In the genomic region with DNA sequence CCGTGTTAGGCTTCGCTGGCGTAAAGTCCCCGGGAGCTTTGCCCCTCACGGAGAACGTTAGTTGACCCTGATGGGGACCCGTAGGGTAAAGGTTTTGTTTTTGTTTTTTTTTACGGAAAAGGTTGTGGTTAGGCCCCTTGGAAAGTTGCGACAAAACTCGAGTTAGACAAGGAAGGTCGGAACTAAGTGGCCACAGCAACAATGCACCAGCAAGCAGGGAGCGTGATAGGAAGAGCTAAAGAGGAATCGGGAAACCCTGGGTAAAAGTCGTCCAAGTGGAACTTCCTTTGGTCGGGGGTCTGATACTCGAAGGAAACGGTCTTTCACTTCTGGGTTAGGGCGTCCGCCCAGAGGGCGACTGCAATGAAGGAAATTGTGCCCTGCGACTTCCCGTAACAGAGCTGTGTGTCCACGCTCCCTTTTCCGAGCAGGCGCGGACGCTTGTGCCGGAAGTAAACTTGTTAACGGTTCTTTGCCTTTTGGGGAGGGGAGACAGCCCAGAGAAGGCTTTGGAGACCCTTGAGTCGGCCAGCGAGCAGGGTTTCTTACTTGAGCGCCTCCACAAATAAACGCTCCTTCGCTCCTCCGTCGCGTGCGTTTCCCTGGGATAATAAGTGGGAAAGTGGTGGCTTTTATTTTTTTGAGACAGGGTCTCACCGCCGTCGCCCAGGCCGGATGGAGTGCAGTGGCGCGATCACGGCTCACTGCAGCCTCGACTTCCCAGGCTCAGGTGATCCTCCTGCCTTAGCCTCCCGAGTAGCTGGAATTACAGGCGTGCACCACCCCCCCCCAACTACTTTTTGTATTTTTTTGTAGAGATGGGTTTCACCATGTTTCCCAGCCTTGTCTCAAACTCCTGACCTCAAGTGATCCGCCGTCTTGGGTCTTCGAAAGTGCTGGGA, we compare ENCODE assay signal across 1 cellular context.
A peak's percentile ranks its signal among the peaks of the same experiment; 100 is the strongest.
TF ChIP-seq lines count a peak whose summit lies in the region.

No MANE protein-coding gene starts in this region.

TF ChIP-seq in HepG2, 621 proteins besides CTCF, POLR2A, EP300 and RAD21 (continued from another document and continues in another):
- TF ChIP-seq DR1 (CRISPR knock-in tag; IDR thresholded peaks at IDR 0.05) (peak; percentile 54; the same call in 1 of the 2 replicates), YEATS4 (CRISPR knock-in tag; IDR thresholded peaks at IDR 0.05; ENCODE audit: borderline replicate concordance) (peak; percentile 85), ZNF430 (CRISPR knock-in tag; IDR thresholded peaks at IDR 0.05) (peak; percentile 10; the same call in 1 of the 2 replicates), ZNF609 (CRISPR knock-in tag; IDR thresholded peaks at IDR 0.05; ENCODE audit: borderline replicate concordance) (peak; percentile 16; the same call in 1 of the 2 replicates), ATF7 (IDR thresholded peaks at IDR 0.05) (no peak), ATF7 (CRISPR knock-in tag; IDR thresholded peaks at IDR 0.05) (peak; percentile 10; the same call in 1 of the 2 replicates), XBP1 (CRISPR knock-in tag; IDR thresholded peaks at IDR 0.05) (peak; percentile 89; the same call in 1 of the 2 replicates), ZNF30 (CRISPR knock-in tag; IDR thresholded peaks at IDR 0.05) (peak; percentile 57; the same call in 1 of the 2 replicates), ZSCAN31 (CRISPR knock-in tag; IDR thresholded peaks at IDR 0.05; ENCODE audit: low read depth) (peak; percentile 99), CEBPG (CRISPR knock-in tag; IDR thresholded peaks at IDR 0.05) (no peak; the same call in none of the 2 replicates), HCFC1 (IDR thresholded peaks at IDR 0.05; ENCODE audit: low read depth, low read length) (peak; percentile 55; the same call in 1 of the 2 replicates), ZNF251 (CRISPR knock-in tag; IDR thresholded peaks at IDR 0.05) (no peak), ZNF337 (CRISPR knock-in tag; IDR thresholded peaks at IDR 0.05; ENCODE audit: borderline replicate concordance, low read depth) (no peak), CBX5 (CRISPR knock-in tag; IDR thresholded peaks at IDR 0.05; ENCODE audit: borderline replicate concordance) (peak; percentile 87), ZNF761 (CRISPR knock-in tag; conservative IDR thresholded peaks at IDR 0.05) (peak; percentile 54; the same call in 1 of the 2 replicates), ZNF709 (CRISPR knock-in tag; IDR thresholded peaks at IDR 0.05) (peak; percentile 82), AHR (CRISPR knock-in tag; IDR thresholded peaks at IDR 0.05) (peak; percentile 20; the same call in 1 of the 2 replicates), ETS1 (CRISPR knock-in tag; IDR thresholded peaks at IDR 0.05) (0 out of 2 replicates have a peak, but pooled peaks have one; percentile 61), HNRNPK (IDR thresholded peaks at IDR 0.05; ENCODE audit: low read depth, low read length, poor library complexity, severe bottlenecking) (no peak), ZNF282 (IDR thresholded peaks at IDR 0.05; ENCODE audit: partially characterized antibody) (no peak), NR3C1 (CRISPR knock-in tag; IDR thresholded peaks at IDR 0.05) (no peak), ZFX (CRISPR knock-in tag; IDR thresholded peaks at IDR 0.05; ENCODE audit: low read depth) (peak; percentile 93), ZBTB3 (CRISPR knock-in tag; IDR thresholded peaks at IDR 0.05; ENCODE audit: borderline replicate concordance, low read depth) (peak; percentile 80; the same call in 1 of the 2 replicates), HNRNPLL (IDR thresholded peaks at IDR 0.05; ENCODE audit: low read depth, low read length, poor library complexity, severe bottlenecking) (peak; percentile 1), ZNF205 (CRISPR knock-in tag; IDR thresholded peaks at IDR 0.05) (peak; percentile 82), ZNF546 (CRISPR knock-in tag; conservative IDR thresholded peaks at IDR 0.05) (no peak), WIZ (CRISPR knock-in tag; IDR thresholded peaks at IDR 0.05) (no peak), HHEX (CRISPR knock-in tag; IDR thresholded peaks at IDR 0.05) (no peak), ZBTB8A (CRISPR knock-in tag; IDR thresholded peaks at IDR 0.05; ENCODE audit: borderline replicate concordance, low read depth) (peak; percentile 90), ATF6 (CRISPR knock-in tag; conservative IDR thresholded peaks at IDR 0.05) (peak; percentile 76; the same call in 1 of the 2 replicates), ASH2L (IDR thresholded peaks at IDR 0.05; ENCODE audit: insufficient read length, low read depth, low read length) (peak; percentile 97), MEF2D (CRISPR knock-in tag; IDR thresholded peaks at IDR 0.05) (peak; percentile 76; the same call in 1 of the 2 replicates), ZBTB38 (CRISPR knock-in tag; IDR thresholded peaks at IDR 0.05) (no peak), GZF1 (CRISPR knock-in tag; IDR thresholded peaks at IDR 0.05) (peak; percentile 62), HOXA7 (CRISPR knock-in tag; IDR thresholded peaks at IDR 0.05) (no peak), HNF4A (CRISPR knock-in tag; IDR thresholded peaks at IDR 0.05) (peak; percentile 83), ZNF850 (CRISPR knock-in tag; conservative IDR thresholded peaks at IDR 0.05) (peak; percentile 17; the same call in 1 of the 2 replicates), ZFY (CRISPR knock-in tag; IDR thresholded peaks at IDR 0.05) (peak; percentile 95), ZNF264 (CRISPR knock-in tag; IDR thresholded peaks at IDR 0.05) (peak; percentile 84)
- TF ChIP-seq, protein P1, sequence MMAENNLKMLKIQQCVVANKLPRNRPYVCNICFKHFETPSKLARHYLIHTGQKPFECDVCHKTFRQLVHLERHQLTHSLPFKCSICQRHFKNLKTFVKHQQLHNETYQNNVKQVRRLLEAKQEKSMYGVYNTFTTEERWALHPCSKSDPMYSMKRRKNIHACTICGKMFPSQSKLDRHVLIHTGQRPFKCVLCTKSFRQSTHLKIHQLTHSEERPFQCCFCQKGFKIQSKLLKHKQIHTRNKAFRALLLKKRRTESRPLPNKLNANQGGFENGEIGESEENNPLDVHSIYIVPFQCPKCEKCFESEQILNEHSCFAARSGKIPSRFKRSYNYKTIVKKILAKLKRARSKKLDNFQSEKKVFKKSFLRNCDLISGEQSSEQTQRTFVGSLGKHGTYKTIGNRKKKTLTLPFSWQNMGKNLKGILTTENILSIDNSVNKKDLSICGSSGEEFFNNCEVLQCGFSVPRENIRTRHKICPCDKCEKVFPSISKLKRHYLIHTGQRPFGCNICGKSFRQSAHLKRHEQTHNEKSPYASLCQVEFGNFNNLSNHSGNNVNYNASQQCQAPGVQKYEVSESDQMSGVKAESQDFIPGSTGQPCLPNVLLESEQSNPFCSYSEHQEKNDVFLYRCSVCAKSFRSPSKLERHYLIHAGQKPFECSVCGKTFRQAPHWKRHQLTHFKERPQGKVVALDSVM (CRISPR knock-in tag; IDR thresholded peaks at IDR 0.05): peak; percentile 99
- TF ChIP-seq, protein P2, sequence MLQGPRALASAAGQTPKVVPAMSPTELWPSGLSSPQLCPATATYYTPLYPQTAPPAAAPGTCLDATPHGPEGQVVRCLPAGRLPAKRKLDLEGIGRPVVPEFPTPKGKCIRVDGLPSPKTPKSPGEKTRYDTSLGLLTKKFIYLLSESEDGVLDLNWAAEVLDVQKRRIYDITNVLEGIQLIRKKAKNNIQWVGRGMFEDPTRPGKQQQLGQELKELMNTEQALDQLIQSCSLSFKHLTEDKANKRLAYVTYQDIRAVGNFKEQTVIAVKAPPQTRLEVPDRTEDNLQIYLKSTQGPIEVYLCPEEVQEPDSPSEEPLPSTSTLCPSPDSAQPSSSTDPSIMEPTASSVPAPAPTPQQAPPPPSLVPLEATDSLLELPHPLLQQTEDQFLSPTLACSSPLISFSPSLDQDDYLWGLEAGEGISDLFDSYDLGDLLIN (CRISPR knock-in tag; IDR thresholded peaks at IDR 0.05; ENCODE audit: borderline replicate concordance): no peak
- TF ChIP-seq, protein P3, sequence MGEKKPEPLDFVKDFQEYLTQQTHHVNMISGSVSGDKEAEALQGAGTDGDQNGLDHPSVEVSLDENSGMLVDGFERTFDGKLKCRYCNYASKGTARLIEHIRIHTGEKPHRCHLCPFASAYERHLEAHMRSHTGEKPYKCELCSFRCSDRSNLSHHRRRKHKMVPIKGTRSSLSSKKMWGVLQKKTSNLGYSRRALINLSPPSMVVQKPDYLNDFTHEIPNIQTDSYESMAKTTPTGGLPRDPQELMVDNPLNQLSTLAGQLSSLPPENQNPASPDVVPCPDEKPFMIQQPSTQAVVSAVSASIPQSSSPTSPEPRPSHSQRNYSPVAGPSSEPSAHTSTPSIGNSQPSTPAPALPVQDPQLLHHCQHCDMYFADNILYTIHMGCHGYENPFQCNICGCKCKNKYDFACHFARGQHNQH (CRISPR knock-in tag; IDR thresholded peaks at IDR 0.05): peak; percentile 41; the same call in 1 of the 2 replicates
- TF ChIP-seq, protein P4, sequence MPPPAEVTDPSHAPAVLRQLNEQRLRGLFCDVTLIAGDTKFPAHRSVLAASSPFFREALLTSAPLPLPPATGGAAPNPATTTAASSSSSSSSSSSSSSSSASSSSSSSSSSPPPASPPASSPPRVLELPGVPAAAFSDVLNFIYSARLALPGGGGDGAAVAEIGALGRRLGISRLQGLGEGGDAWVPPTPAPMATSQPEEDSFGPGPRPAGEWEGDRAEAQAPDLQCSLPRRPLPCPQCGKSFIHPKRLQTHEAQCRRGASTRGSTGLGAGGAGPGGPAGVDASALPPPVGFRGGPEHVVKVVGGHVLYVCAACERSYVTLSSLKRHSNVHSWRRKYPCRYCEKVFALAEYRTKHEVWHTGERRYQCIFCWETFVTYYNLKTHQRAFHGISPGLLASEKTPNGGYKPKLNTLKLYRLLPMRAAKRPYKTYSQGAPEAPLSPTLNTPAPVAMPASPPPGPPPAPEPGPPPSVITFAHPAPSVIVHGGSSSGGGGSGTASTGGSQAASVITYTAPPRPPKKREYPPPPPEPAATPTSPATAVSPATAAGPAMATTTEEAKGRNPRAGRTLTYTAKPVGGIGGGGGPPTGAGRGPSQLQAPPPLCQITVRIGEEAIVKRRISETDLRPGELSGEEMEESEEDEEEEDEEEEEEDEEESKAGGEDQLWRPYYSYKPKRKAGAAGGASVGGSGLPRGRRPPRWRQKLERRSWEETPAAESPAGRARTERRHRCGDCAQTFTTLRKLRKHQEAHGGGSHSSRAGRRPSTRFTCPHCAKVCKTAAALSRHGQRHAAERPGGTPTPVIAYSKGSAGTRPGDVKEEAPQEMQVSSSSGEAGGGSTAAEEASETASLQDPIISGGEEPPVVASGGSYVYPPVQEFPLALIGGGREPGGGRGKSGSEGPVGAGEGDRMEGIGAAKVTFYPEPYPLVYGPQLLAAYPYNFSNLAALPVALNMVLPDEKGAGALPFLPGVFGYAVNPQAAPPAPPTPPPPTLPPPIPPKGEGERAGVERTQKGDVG (CRISPR knock-in tag; IDR thresholded peaks at IDR 0.05; ENCODE audit: borderline replicate concordance): no peak
- TF ChIP-seq, protein P5, sequence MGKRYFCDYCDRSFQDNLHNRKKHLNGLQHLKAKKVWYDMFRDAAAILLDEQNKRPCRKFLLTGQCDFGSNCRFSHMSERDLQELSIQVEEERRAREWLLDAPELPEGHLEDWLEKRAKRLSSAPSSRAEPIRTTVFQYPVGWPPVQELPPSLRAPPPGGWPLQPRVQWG (CRISPR knock-in tag; IDR thresholded peaks at IDR 0.05; ENCODE audit: borderline replicate concordance, low read depth): no peak
